Comparison of ENCODE assay signal across 8 cellular contexts in genomic region chr11:844693-845644, GRCh38.
DNase-seq lines count a peak whose midpoint lies in the region; ATAC-seq and TF ChIP-seq lines count a peak whose summit lies in the region.

No MANE protein-coding gene starts in this region.

- DNase-seq in DMS 273 (lab: John Stamatoyannopoulos, UW; ENCODE audit: unreplicated experiment), result peak; percentile 82
- peak; percentile 41 for DNase-seq in NCI-H1694 (lab: John Stamatoyannopoulos, UW)
- peak; percentile 89 to 99 for DNase-seq in cardiac fibroblast (ENCODE audit: low read depth in 2 of 2)
- DNase-seq in islet precursor cell, result peak; percentile 94
- peak in 1 of 2 donors; percentile 61 for DNase-seq in stimulated activated naive CD8-positive, alpha-beta T cell treated with anti-CD3 and anti-CD28 coated beads, Interleukin-15, amount 100 ng/mL, for 72 hours
- no peak for DNase-seq in stimulated activated CD4-positive, alpha-beta T cell treated with anti-CD3 and anti-CD28 coated beads, Interleukin-2, amount 100 ng/mL, for 48 hours
- no peak for DNase-seq in stimulated activated naive B cell treated with anti-CD40 and anti-IgM and Interleukin-4, amounts not matched to agents 10 μg/mL and 1 μg/mL and 100 μg/mL, for 72 hours

- H3K27ac Mint-ChIP-seq in stimulated activated naive CD8-positive, alpha-beta T cell treated with anti-CD3 and anti-CD28 coated beads, Interleukin-15, amount 100 ng/mL, for 72 hours, result peak overlapping the region in 1 of 2 donors; percentile 42
- no peak overlapping the region for H3K27ac Mint-ChIP-seq in stimulated activated naive B cell treated with anti-CD40 and anti-IgM and Interleukin-4, amounts not matched to agents 10 μg/mL and 1 μg/mL and 100 μg/mL, for 72 hours

- H3K36me3 Mint-ChIP-seq in stimulated activated naive B cell treated with anti-CD40 and anti-IgM and Interleukin-4, amounts not matched to agents 10 μg/mL and 1 μg/mL and 100 μg/mL, for 72 hours, result peaks cover 13% of the 10 kb centered on the region in 2 donors

- H3K27me3 Mint-ChIP-seq in stimulated activated naive CD8-positive, alpha-beta T cell treated with anti-CD3 and anti-CD28 coated beads, Interleukin-15, amount 100 ng/mL, for 72 hours, result peaks cover 11% of the 10 kb centered on the region
- peaks cover 10 to 26% of the 10 kb centered on the region in 2 donors for H3K27me3 Mint-ChIP-seq in stimulated activated naive B cell treated with anti-CD40 and anti-IgM and Interleukin-4, amounts not matched to agents 10 μg/mL and 1 μg/mL and 100 μg/mL, for 72 hours

- H3K4me3 ChIP-seq in cardiac fibroblast (replicated peaks in 1 of 2; ENCODE audit: low read depth in 2 of 2, low read length in 2 of 2), result peak overlapping the region; percentile 66 to 73

- H3K4me3 Mint-ChIP-seq in stimulated activated naive CD8-positive, alpha-beta T cell treated with anti-CD3 and anti-CD28 coated beads, Interleukin-15, amount 100 ng/mL, for 72 hours, result peak overlapping the region; percentile 59 to 94
- no peak overlapping the region for H3K4me3 Mint-ChIP-seq in stimulated activated naive B cell treated with anti-CD40 and anti-IgM and Interleukin-4, amounts not matched to agents 10 μg/mL and 1 μg/mL and 100 μg/mL, for 72 hours

- TF ChIP-seq CTCF in cardiac fibroblast (IDR thresholded peaks at IDR 0.05; ENCODE audit: low read depth, low read length), result no peak

- no peaks in the 10 kb centered on the region for H3K9me3 Mint-ChIP-seq in stimulated activated naive CD8-positive, alpha-beta T cell treated with anti-CD3 and anti-CD28 coated beads, Interleukin-15, amount 100 ng/mL, for 72 hours
- H3K9me3 Mint-ChIP-seq in stimulated activated naive B cell treated with anti-CD40 and anti-IgM and Interleukin-4, amounts not matched to agents 10 μg/mL and 1 μg/mL and 100 μg/mL, for 72 hours, result no peaks in the 10 kb centered on the region

- peaks cover 66% of the 10 kb centered on the region for H3K4me1 Mint-ChIP-seq in stimulated activated naive CD8-positive, alpha-beta T cell treated with anti-CD3 and anti-CD28 coated beads, Interleukin-15, amount 100 ng/mL, for 72 hours
- peaks cover 29 to 50% of the 10 kb centered on the region in 2 donors for H3K4me1 Mint-ChIP-seq in stimulated activated naive B cell treated with anti-CD40 and anti-IgM and Interleukin-4, amounts not matched to agents 10 μg/mL and 1 μg/mL and 100 μg/mL, for 72 hours

- ATAC-seq in stimulated activated naive CD8-positive, alpha-beta T cell treated with anti-CD3 and anti-CD28 coated beads, Interleukin-15, amount 100 ng/mL, for 72 hours, result peak; percentile 20
- no peak for ATAC-seq in stimulated activated naive B cell treated with anti-CD40 and anti-IgM and Interleukin-4, amounts not matched to agents 10 μg/mL and 1 μg/mL and 100 μg/mL, for 72 hours (replicated peaks)
- ATAC-seq in GM21529 (IDR thresholded peaks at IDR 0.05; ENCODE audit: unreplicated experiment), result no peak

Comparison
In these comparisons a context has a peak if more than half of its experiments do, and no peak if none do; other contexts are left out.
1. DNase-seq: peak in DMS 273 (single experiment), NCI-H1694 (single experiment), cardiac fibroblast (2 of 2) and islet precursor cell (single experiment); none in stimulated activated CD4-positive, alpha-beta T cell treated with anti-CD3 and anti-CD28 coated beads, Interleukin-2, amount 100 ng/mL, for 48 hours (0 of 2) and stimulated activated naive B cell treated with anti-CD40 and anti-IgM and Interleukin-4, amounts not matched to agents 10 μg/mL and 1 μg/mL and 100 μg/mL, for 72 hours (single experiment).
2. H3K4me3 Mint-ChIP-seq: peak in stimulated activated naive CD8-positive, alpha-beta T cell treated with anti-CD3 and anti-CD28 coated beads, Interleukin-15, amount 100 ng/mL, for 72 hours (2 of 2); none in stimulated activated naive B cell treated with anti-CD40 and anti-IgM and Interleukin-4, amounts not matched to agents 10 μg/mL and 1 μg/mL and 100 μg/mL, for 72 hours (0 of 2).